ENCODE assay signal across 21 cellular contexts in genomic region chr11:18566406-18566805, GRCh38. TPM values are rescaled to one million over a fixed set of nuclear protein-coding genes. Genes with fewer than 3 reads are reported as not detected.
"Had no signal": no experiment of that assay in that cellular context is flagged by ENCODE, and none has a peak within 500 bp of the region (broad histone marks: within the 10 kb centered on the region; RNA-seq: fewer than 3 reads in every experiment).

No MANE protein-coding gene starts in this region.

- H3K4me1 Mint-ChIP-seq: nephron progenitor cell; stimulated activated naive B cell treated with anti-CD40 and anti-IgM and Interleukin-4, amounts not matched to agents 10 μg/mL and 1 μg/mL and 100 μg/mL, for 72 hours; stimulated activated naive CD8-positive, alpha-beta T cell treated with anti-CD3 and anti-CD28 coated beads, Interleukin-15, amount 100 ng/mL, for 72 hours had no signal

- H3K27ac Mint-ChIP-seq: naive thymus-derived CD4-positive, alpha-beta T cell; nephron progenitor cell; stimulated activated naive B cell treated with anti-CD40 and anti-IgM and Interleukin-4, amounts not matched to agents 10 μg/mL and 1 μg/mL and 100 μg/mL, for 72 hours; stimulated activated naive CD8-positive, alpha-beta T cell treated with anti-CD3 and anti-CD28 coated beads, Interleukin-15, amount 100 ng/mL, for 72 hours had no signal

- FAIRE-seq: endometrium had no signal

- ATAC-seq: naive thymus-derived CD4-positive, alpha-beta T cell; sciatic nerve; stimulated activated naive B cell treated with anti-CD40 and anti-IgM and Interleukin-4, amounts not matched to agents 10 μg/mL and 1 μg/mL and 100 μg/mL, for 72 hours; stimulated activated naive CD8-positive, alpha-beta T cell treated with anti-CD3 and anti-CD28 coated beads, Interleukin-15, amount 100 ng/mL, for 72 hours had no signal

- H3K9me3 ChIP-seq: psoas muscle, thoracic aorta, transverse colon had no signal

- H2AFZ ChIP-seq: hepatocyte had no signal

- DNase-seq: central memory CD4-positive, alpha-beta T cell; cortex of kidney; dorsolateral prefrontal cortex; effector memory CD4-positive, alpha-beta T cell; head of caudate nucleus; kidney glomerular epithelial cell; naive thymus-derived CD4-positive, alpha-beta T cell; nephron progenitor cell; psoas muscle; retina; stimulated activated CD4-positive, alpha-beta T cell treated with anti-CD3 and anti-CD28 coated beads, Interleukin-2, amount 100 ng/mL, for 24 hours; stimulated activated CD4-positive, alpha-beta T cell treated with anti-CD3 and anti-CD28 coated beads, Interleukin-4, amount 100 ng/mL, for 4 hours; stimulated activated naive B cell treated with anti-CD40 and anti-IgM and Interleukin-4, amounts not matched to agents 10 μg/mL and 1 μg/mL and 100 μg/mL, for 72 hours; stimulated activated naive CD8-positive, alpha-beta T cell treated with anti-CD3 and anti-CD28 coated beads, Interleukin-15, amount 100 ng/mL, for 72 hours; substantia nigra; transverse colon had no signal

- H3K4me1 ChIP-seq: transverse colon had no signal

- H3K4me3 ChIP-seq: dorsolateral prefrontal cortex, hepatocyte, psoas muscle, skin epidermis, thoracic aorta, transverse colon had no signal

- H3K27ac ChIP-seq: dorsolateral prefrontal cortex, hepatocyte, psoas muscle, skin epidermis, thoracic aorta, transverse colon had no signal

- H3K27me3 ChIP-seq: dorsolateral prefrontal cortex, hepatocyte, transverse colon had no signal

- H3K27me3 Mint-ChIP-seq: naive thymus-derived CD4-positive, alpha-beta T cell; stimulated activated naive B cell treated with anti-CD40 and anti-IgM and Interleukin-4, amounts not matched to agents 10 μg/mL and 1 μg/mL and 100 μg/mL, for 72 hours; stimulated activated naive CD8-positive, alpha-beta T cell treated with anti-CD3 and anti-CD28 coated beads, Interleukin-15, amount 100 ng/mL, for 72 hours had no signal

- H3K79me2 ChIP-seq: hepatocyte had no signal

- H3K4me3 Mint-ChIP-seq: naive thymus-derived CD4-positive, alpha-beta T cell; nephron progenitor cell; stimulated activated naive B cell treated with anti-CD40 and anti-IgM and Interleukin-4, amounts not matched to agents 10 μg/mL and 1 μg/mL and 100 μg/mL, for 72 hours; stimulated activated naive CD8-positive, alpha-beta T cell treated with anti-CD3 and anti-CD28 coated beads, Interleukin-15, amount 100 ng/mL, for 72 hours had no signal

- H3K9me3 Mint-ChIP-seq: naive thymus-derived CD4-positive, alpha-beta T cell; nephron progenitor cell; stimulated activated naive B cell treated with anti-CD40 and anti-IgM and Interleukin-4, amounts not matched to agents 10 μg/mL and 1 μg/mL and 100 μg/mL, for 72 hours; stimulated activated naive CD8-positive, alpha-beta T cell treated with anti-CD3 and anti-CD28 coated beads, Interleukin-15, amount 100 ng/mL, for 72 hours had no signal

RNA-seq across cellular contexts. Expression of gene MISFA, which starts 33.2 kb away (rescaled TPM):
- total RNA-seq: hepatocyte had no signal
